ENCODE assay signal across 22 cellular contexts in genomic region chr3:55782351-55782750, GRCh38.
DNase-seq lines count a peak whose midpoint lies in the region; ATAC-seq and TF ChIP-seq lines count a peak whose summit lies in the region.
"Had no signal": no experiment of that assay in that cellular context is flagged by ENCODE, and none has a peak within 500 bp of the region (broad histone marks: within the 10 kb centered on the region; RNA-seq: fewer than 3 reads in every experiment).

No MANE protein-coding gene starts in this region.

- no peak overlapping the region for H3K4me3 ChIP-seq in stomach
- H3K4me3 ChIP-seq: GM12878 had no signal

- H3K9me3 Mint-ChIP-seq in MCF 10A (ENCODE audit: unreplicated experiment) (no peaks in the 10 kb centered on the region), Calu3 (ENCODE audit: low read depth, unreplicated experiment) (peaks cover 6% of the 10 kb centered on the region)
- H3K9me3 Mint-ChIP-seq: HFFc6 had no signal

- no peak for TF ChIP-seq EP300 in stomach (IDR thresholded peaks at IDR 0.05)

- no TSS peak for BruUV-seq in MCF 10A (replicated peaks; lab: Mats Ljungman, UMichigan)
- no TSS peak for BruUV-seq in Calu3 (replicated peaks; lab: Mats Ljungman, UMichigan)

- H3K4me3 Mint-ChIP-seq in MCF 10A (ENCODE audit: unreplicated experiment) (no peak overlapping the region), Calu3 (ENCODE audit: low read depth, unreplicated experiment) (no peak overlapping the region)
- H3K4me3 Mint-ChIP-seq: B cell; CD4-positive, alpha-beta T cell; HFFc6 had no signal

- in situ Hi-C loops in T47D (cut with HindIII; ENCODE audit: low pct_unique_long_range_greater_than_20kb, low sequenced_read_pairs), result no loop called here

- ATAC-seq in left colon, result peak; percentile 82
- ATAC-seq: GM12878, HCT116 had no signal

- DNase-seq in T47D (ENCODE audit: low read depth in 1 of 2, low spot score in 1 of 2) (peak; percentile 23 to 89), MCF 10A (ENCODE audit: unreplicated experiment) (no peak), left colon (peak in 1 of 2 donors; percentile 16), stomach (peak; percentile 30), Calu3 (no peak), NCI-H446 treated with DMSO at 0.1 percent for 48 hours (lab: John Stamatoyannopoulos, UW) (no peak), T-helper 1 cell (no peak)
- DNase-seq: 8988T; C1 segment of cervical spinal cord; Caco-2; CD4-positive, alpha-beta T cell; DMS153; DMS79; GF-D8; GOT3; H7; HFFc6; IMR-90 had no signal

- no peaks in the 10 kb centered on the region for H3K36me3 ChIP-seq in stomach

- POLR2A ChIA-PET in MCF 10A (lab: Yijun Ruan, JAX), result no interaction called here

- H3K9me3 ChIP-seq in stomach, result no peaks in the 10 kb centered on the region
- H3K9me3 ChIP-seq: Caco-2 had no signal

- H3K27me3 Mint-ChIP-seq in MCF 10A (ENCODE audit: insufficient read depth, unreplicated experiment) (peaks cover 12% of the 10 kb centered on the region), Calu3 (ENCODE audit: unreplicated experiment) (no peaks in the 10 kb centered on the region)
- H3K27me3 Mint-ChIP-seq: CD4-positive, alpha-beta T cell had no signal

- H3K36me3 Mint-ChIP-seq in MCF 10A (ENCODE audit: insufficient read depth, unreplicated experiment) (no peaks in the 10 kb centered on the region), Calu3 (ENCODE audit: insufficient read depth, unreplicated experiment) (no peaks in the 10 kb centered on the region)

- H3K4me1 ChIP-seq in stomach, result peaks cover 0 to 4% (median 0%) of the 10 kb centered on the region in 4 donors
- H3K4me1 ChIP-seq: Caco-2 had no signal

- H3K27ac ChIP-seq in VCaP (peak overlapping the region; percentile 59), stomach (no peak overlapping the region)

- CTCF ChIA-PET in MCF 10A (lab: Yijun Ruan, JAX) (interaction anchor here (0.6 kb wide), 2 partner anchors 41 to 537 kb away, joined by 3 to 4 read pairs; no protein-coding TSS in a partner anchor), Calu3 (lab: Charles Lee) (no interaction called here)

- 29 to 58% (median 34%) methylated on average over 4 of the region's 4 CpGs for WGBS in stomach, 5 donors

- TF ChIP-seq CTCF in MCF 10A (IDR thresholded peaks at IDR 0.05; ENCODE audit: unreplicated experiment), result no peak
- no peak for TF ChIP-seq CTCF in VCaP (conservative IDR thresholded peaks at IDR 0.05)
- no peak for TF ChIP-seq CTCF in stomach (IDR thresholded peaks at IDR 0.05)
- no peak for TF ChIP-seq CTCF in Calu3 (IDR thresholded peaks at IDR 0.05; ENCODE audit: unreplicated experiment)

- TF ChIP-seq POLR2A in stomach (IDR thresholded peaks at IDR 0.05), result no peak

- no peaks in the 10 kb centered on the region for H3K27me3 ChIP-seq in stomach

- H3K27ac Mint-ChIP-seq in MCF 10A (ENCODE audit: low read depth, unreplicated experiment) (no peak overlapping the region), Calu3 (ENCODE audit: unreplicated experiment) (no peak overlapping the region)
- H3K27ac Mint-ChIP-seq: B cell; CD4-positive, alpha-beta T cell; HFFc6 had no signal

- no peaks in the 10 kb centered on the region for H3K4me1 Mint-ChIP-seq in MCF 10A (ENCODE audit: insufficient read depth, unreplicated experiment)
- H3K4me1 Mint-ChIP-seq in Calu3 (ENCODE audit: low read depth, unreplicated experiment), result no peaks in the 10 kb centered on the region
- H3K4me1 Mint-ChIP-seq: B cell had no signal

- intact Hi-C loops in MCF 10A (cut with micrococcal nuclease) (no loop called here), left colon (cut with DNase I, micrococcal nuclease) (no loop called here), stomach (cut with DNase I; ENCODE audit: low total_unique reads) (no loop called here), Calu3 (cut with micrococcal nuclease; ENCODE audit: unreplicated experiment) (no loop called here)

Comparison
In these comparisons a context has a peak if more than half of its experiments do, and no peak if none do; other contexts are left out.
1. DNase-seq: peak in T47D (2 of 2) and stomach (single experiment); none in MCF 10A (single experiment), Calu3 (single experiment), NCI-H446 treated with DMSO at 0.1 percent for 48 hours (single experiment) and T-helper 1 cell (0 of 5).